Comparison of ENCODE assay signal across 8 cellular contexts in genomic region chr14:22886500-22887259, GRCh38. TPM values are rescaled to one million over a fixed set of nuclear protein-coding genes. Genes with fewer than 3 reads are reported as not detected.
A peak's percentile ranks its signal among the peaks of the same experiment; 100 is the strongest.
DNase-seq lines count a peak whose midpoint lies in the region; ATAC-seq, FAIRE-seq and TF ChIP-seq lines count a peak whose summit lies in the region.

No MANE protein-coding gene starts in this region.

- no peaks in the 10 kb centered on the region for H3K4me1 ChIP-seq in psoas muscle

- ATAC-seq in GM19351 (IDR thresholded peaks at IDR 0.05; ENCODE audit: unreplicated experiment) = peak; percentile 46
- ATAC-seq in HG03460 (IDR thresholded peaks at IDR 0.05; ENCODE audit: unreplicated experiment) = peak; percentile 43
- peak; percentile 88 for ATAC-seq in Right ventricle myocardium superior (ENCODE audit: poor library complexity)
- peak; percentile 55 to 75 (median 62) for ATAC-seq in psoas muscle

- TF ChIP-seq CTCF in C4-2B (conservative IDR thresholded peaks at IDR 0.05) = no peak; the same call in 1 of the 2 replicates
- no peak for TF ChIP-seq CTCF in psoas muscle (IDR thresholded peaks at IDR 0.05)

- H3K4me3 ChIP-seq in psoas muscle = peak overlapping the region; percentile 65

- H3K27me3 ChIP-seq in psoas muscle (ENCODE audit: insufficient read depth in 3 of 3, low read length in 2 of 3) = peaks cover 0 to 26% (median 0%) of the 10 kb centered on the region in 3 donors

- FAIRE-seq in RCC 7860 (lab: Jason Lieb, UNC) (no peak), urothelium cell line (lab: Jason Lieb, UNC) (no peak)

- H3K27ac ChIP-seq in C4-2B (peak overlapping the region; percentile 91), psoas muscle (no peak overlapping the region)

- DNase-seq in RCC 7860 (ENCODE audit: low spot score) = peak; percentile 31
- peak; percentile 75 for DNase-seq in activated gamma-delta T cell treated with Interleukin-2 at 50 U/mL for 16 hours
- peak; percentile 75 for DNase-seq in Right ventricle myocardium superior
- DNase-seq in psoas muscle = peak; percentile 73 to 78
- DNase-seq in urothelium cell line (ENCODE audit: low spot score) = peak; percentile 91

- no peaks in the 10 kb centered on the region for H3K9me3 ChIP-seq in psoas muscle

- 4 to 5% (median 4%) methylated on average over 66 to 77 of the region's 77 CpGs for WGBS in psoas muscle, 3 donors

- no peaks in the 10 kb centered on the region for H3K36me3 ChIP-seq in psoas muscle (ENCODE audit: insufficient read depth in 1 of 2, low read depth in 1 of 2)

- intact Hi-C loops in Right ventricle myocardium superior (cut with DNase I) (no loop called here), psoas muscle (cut with DNase I) (no loop called here)

RNA-seq across cellular contexts. Expression of gene REM2, which starts 3.7 kb away (rescaled TPM):
- not detected for total RNA-seq in Right ventricle myocardium superior
- total RNA-seq in psoas muscle = under 1 TPM in 2 of 4 donors, not detected in 2; 0.21 to 0.34 TPM
- under 1 TPM; 0.05 to 0.18 (median 0.10) TPM for polyA plus RNA-seq in psoas muscle

RNA-seq across cellular contexts. Expression of gene LRP10, which starts 15.1 kb away (rescaled TPM):
- total RNA-seq in Right ventricle myocardium superior (50.8 TPM), psoas muscle (10 to 100 TPM; 30.9 to 50.6 (median 40.6) TPM)
- polyA plus RNA-seq in psoas muscle = 10 to 100 TPM; 18.1 to 42.7 (median 25.1) TPM

RNA-seq across cellular contexts. Expression of gene RBM23, which starts 32.3 kb away (rescaled TPM):
- total RNA-seq in Right ventricle myocardium superior (37.8 TPM), psoas muscle (10 to 100 TPM; 25.4 to 42.1 (median 27.8) TPM)
- 10 to 100 TPM; 18.4 to 35.7 (median 20.1) TPM for polyA plus RNA-seq in psoas muscle

RNA-seq across cellular contexts. Expression of gene PRMT5, which starts 42.5 kb away (rescaled TPM):
- total RNA-seq in Right ventricle myocardium superior (50.2 TPM), psoas muscle (10 to 100 TPM; 67.5 to 80.4 (median 74.1) TPM)
- polyA plus RNA-seq in psoas muscle = 10 to 100 TPM; 45.3 to 99.5 (median 88.6) TPM

RNA-seq across cellular contexts. Expression of gene MMP14, which starts 50.3 kb away (rescaled TPM):
- total RNA-seq in Right ventricle myocardium superior (22.5 TPM), psoas muscle (10 to 100 TPM in 3 of 4 donors, 1 to 10 TPM in 1; 9.6 to 18.5 (median 14.7) TPM)
- 10 to 100 TPM in 2 of 3 donors, 1 to 10 TPM in 1; 7.6 to 15.1 (median 10.0) TPM for polyA plus RNA-seq in psoas muscle

Comparison
In these comparisons a context has a peak if more than half of its experiments do, and no peak if none do; other contexts are left out.
1. DNase-seq: peak in every context shown above with its lines; median percentile 91 in urothelium cell line; 76 in psoas muscle; 75 in activated gamma-delta T cell treated with Interleukin-2 at 50 U/mL for 16 hours; 75 in Right ventricle myocardium superior; 31 in RCC 7860.